ENCODE assay signal across 10 cellular contexts in the genomic region with DNA sequence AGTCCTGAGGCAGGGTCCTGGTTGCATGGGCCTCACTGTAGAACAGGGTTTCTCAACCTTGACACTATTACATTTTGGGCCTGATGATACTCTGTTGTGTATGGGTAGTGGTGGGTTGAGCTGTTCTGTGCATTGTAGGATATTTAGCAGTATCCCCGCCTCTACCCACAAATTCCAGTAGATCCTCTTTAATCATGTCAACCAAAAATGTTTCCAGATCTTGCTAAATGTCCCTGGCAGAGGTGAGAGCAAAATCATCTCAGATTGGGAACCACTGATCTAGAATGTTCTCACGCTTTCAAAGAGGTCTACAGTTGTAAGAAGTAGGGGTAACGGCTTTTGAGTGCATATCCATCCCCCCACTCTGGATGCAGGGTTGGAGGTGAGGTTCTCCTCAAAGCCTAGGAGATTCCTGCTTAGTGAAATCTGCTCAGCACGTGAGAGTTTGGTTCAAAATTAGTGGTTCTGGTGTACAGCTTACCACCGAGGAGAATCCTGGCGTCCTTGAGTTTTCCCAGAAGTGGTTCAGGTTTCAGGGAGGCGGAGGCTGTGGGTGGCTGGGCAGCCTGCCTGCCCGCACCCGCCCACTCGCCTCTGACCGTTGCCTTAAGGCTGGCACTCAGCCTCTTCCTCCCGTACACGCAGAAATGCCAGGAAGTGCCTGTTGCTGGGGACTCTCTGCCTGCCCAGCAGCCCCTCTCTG. TPM values are rescaled to one million over a fixed set of nuclear protein-coding genes. Genes with fewer than 3 reads are reported as not detected.
A peak's percentile ranks its signal among the peaks of the same experiment; 100 is the strongest.
DNase-seq lines count a peak whose midpoint lies in the region; ATAC-seq, FAIRE-seq and TF ChIP-seq lines count a peak whose summit lies in the region.
"Had no signal": no experiment of that assay in that cellular context is flagged by ENCODE, and none has a peak within 500 bp of the region (broad histone marks: within the 10 kb centered on the region; RNA-seq: fewer than 3 reads in every experiment).

No MANE protein-coding gene starts in this region.

- no CpG with 5 or more reads among the region's 13 CpGs for WGBS in H9 (ENCODE audit: extremely low coverage, insufficient read length, low lambda C conversion rate)
- WGBS in small intestine, 3 donors, result 45 to 68% (median 45%) methylated on average over 13 of the region's 13 CpGs

- intact Hi-C loops in left ventricle myocardium inferior (cut with micrococcal nuclease), result no loop called here

- H3K4me3 ChIP-seq in left ventricle myocardium inferior, result peak overlapping the region; percentile 33
- no peak overlapping the region for H3K4me3 ChIP-seq in small intestine (ENCODE audit: low read depth in 1 of 2, low read length in 2 of 2)

- H3K4me3 Mint-ChIP-seq in H9, result no peak overlapping the region

- no peak overlapping the region for H2BK120ac ChIP-seq in H9 (ENCODE audit: low read depth, low read length, poor library complexity, severe bottlenecking)

- peaks cover 2 to 16% (median 5%) of the 10 kb centered on the region in 3 experiments; a peak in 6 of 7 replicates for H3K36me3 Mint-ChIP-seq in H9 (ENCODE audit: insufficient read depth in 1 of 3, low read depth in 3 of 3)

- no peaks in the 10 kb centered on the region for H3K27me3 Mint-ChIP-seq in H9 (ENCODE audit: low read depth)

- no peaks in the 10 kb centered on the region for H3K9me3 ChIP-seq in H9 (ENCODE audit: control insufficient read depth, low read depth, low read length)
- H3K9me3 ChIP-seq in left ventricle myocardium inferior (replicated peaks), result no peaks in the 10 kb centered on the region
- H3K9me3 ChIP-seq in small intestine (ENCODE audit: control insufficient read depth, low read depth), result no peaks in the 10 kb centered on the region

- peaks cover 0 to 8% of the 10 kb centered on the region in 2 experiments; a peak in 2 of 5 replicates for H3K9me3 Mint-ChIP-seq in H9

- no peak for TF ChIP-seq CTCF in H9 (conservative IDR thresholded peaks at IDR 0.05)
- TF ChIP-seq CTCF in left ventricle myocardium inferior (IDR thresholded peaks at IDR 0.05; ENCODE audit: borderline replicate concordance), result no peak

- peaks cover 7% of the 10 kb centered on the region for H3K23me2 ChIP-seq in H9 (ENCODE audit: insufficient read length, low read depth, low read length, poor library complexity, severe bottlenecking)

- H3K4me1 ChIP-seq in H9 (ENCODE audit: insufficient read depth, low read length) (peaks cover 12% of the 10 kb centered on the region), left ventricle myocardium inferior (peaks cover 80% of the 10 kb centered on the region), small intestine (ENCODE audit: control insufficient read depth in 2 of 2, insufficient read depth in 1 of 2, low read depth in 1 of 2, low read length in 1 of 2) (peaks cover 0 to 2% of the 10 kb centered on the region in 2 donors)

- peaks cover 43 to 44% of the 10 kb centered on the region in 2 experiments for H3K4me1 Mint-ChIP-seq in H9

- peaks cover 13% of the 10 kb centered on the region for H3K79me1 ChIP-seq in H9 (ENCODE audit: insufficient read depth, low read depth, low read length, poor library complexity, severe bottlenecking)

- no peak overlapping the region; a peak in 1 of 7 replicates for H3K27ac Mint-ChIP-seq in H9

- no peak overlapping the region for H3K4ac ChIP-seq in H9 (ENCODE audit: low read depth, low read length)

- H2BK15ac ChIP-seq in H9 (ENCODE audit: low read depth, low read length), result no peak overlapping the region

- peaks cover 69% of the 10 kb centered on the region for H3K79me2 ChIP-seq in H9 (ENCODE audit: insufficient read depth, low read length)

- no peak overlapping the region for H4K91ac ChIP-seq in H9 (ENCODE audit: insufficient read length, low read depth, low read length)

- H4K20me1 ChIP-seq in H9 (ENCODE audit: control insufficient read depth, insufficient read depth, insufficient read length), result no peaks in the 10 kb centered on the region

- no peak overlapping the region for H3K9ac ChIP-seq in H9 (ENCODE audit: extremely low read depth, insufficient read length, low read length)

- no peak for ATAC-seq in GM18870 (IDR thresholded peaks at IDR 0.05; ENCODE audit: unreplicated experiment)
- ATAC-seq in GM18505 (IDR thresholded peaks at IDR 0.05; ENCODE audit: unreplicated experiment), result no peak

- H3K14ac ChIP-seq in H9 (ENCODE audit: insufficient read depth, low read length), result peak overlapping the region; percentile 16; the same call in 1 of the 2 replicates

- no peak for FAIRE-seq in small intestine (lab: Jason Lieb, UNC)

- no peak overlapping the region for H2BK12ac ChIP-seq in H9 (ENCODE audit: insufficient read length, low read depth, low read length)

- no peak for TF ChIP-seq POLR2A in GM18505 (IDR thresholded peaks at IDR 0.05; ENCODE audit: borderline replicate concordance, extremely low read depth, insufficient read depth, insufficient read length)

- no peak overlapping the region for H2BK5ac ChIP-seq in H9 (ENCODE audit: insufficient read length, low read length)

- H3K18ac ChIP-seq in H9 (ENCODE audit: insufficient read length, low read depth, low read length), result no peak overlapping the region

- no peak overlapping the region for H4K5ac ChIP-seq in H9 (ENCODE audit: insufficient read length, low read depth, low read length)

- H3K23ac ChIP-seq in H9 (ENCODE audit: insufficient read length, low read depth, low read length), result no peak overlapping the region

- H4K8ac ChIP-seq in H9 (replicated peaks; ENCODE audit: insufficient read length, low read depth, low read length), result no peak overlapping the region

- no peak overlapping the region for H2AK5ac ChIP-seq in H9 (ENCODE audit: insufficient read length, low read length)

- no peak overlapping the region for H2BK20ac ChIP-seq in H9 (ENCODE audit: low read depth, low read length, poor library complexity, severe bottlenecking)

- no peak overlapping the region for H3K56ac ChIP-seq in H9 (ENCODE audit: insufficient read length, low read depth, low read length)

- H3K36me3 ChIP-seq in left ventricle myocardium inferior, result no peaks in the 10 kb centered on the region
- H3K36me3 ChIP-seq in small intestine (ENCODE audit: control insufficient read depth in 2 of 2, insufficient read depth in 2 of 2, low read length in 2 of 2), result no peaks in the 10 kb centered on the region

- H2AFZ ChIP-seq in H9 (ENCODE audit: low read length), result no peak overlapping the region

- DNase-seq in H9, result no peak
- DNase-seq in amniotic epithelial cell (ENCODE audit: low read depth), result peak; percentile 73
- no peak for DNase-seq in left ventricle myocardium inferior
- peak; percentile 16 for DNase-seq in small intestine
- DNase-seq in T-helper 1 cell, result no peak
- DNase-seq in germinal center (ENCODE audit: low spot score), result no peak
- DNase-seq: GOT3, KBM-7 had no signal

- no peak overlapping the region for H3K27ac ChIP-seq in H9 (ENCODE audit: insufficient read length, low read depth, low read length)
- peak overlapping the region; percentile 74 for H3K27ac ChIP-seq in left ventricle myocardium inferior (replicated peaks)
- no peak overlapping the region for H3K27ac ChIP-seq in small intestine (ENCODE audit: low read depth in 1 of 2, low read length in 1 of 2)

- no peak overlapping the region for H3K4me2 ChIP-seq in H9 (ENCODE audit: insufficient read depth, insufficient read length, low read length)

- no peak overlapping the region for H3T11ph ChIP-seq in H9 (ENCODE audit: low read length)

- no peaks in the 10 kb centered on the region for H3K27me3 ChIP-seq in H9 (ENCODE audit: insufficient read depth, low read length)
- no peaks in the 10 kb centered on the region for H3K27me3 ChIP-seq in left ventricle myocardium inferior (ENCODE audit: low read depth)
- no peaks in the 10 kb centered on the region for H3K27me3 ChIP-seq in small intestine (ENCODE audit: control insufficient read depth in 2 of 2, insufficient read depth in 2 of 2, low read length in 2 of 2)

RNA-seq across cellular contexts. Expression of gene ACVR2B, which starts 5.3 kb away (rescaled TPM):
- 99.9 and 105 TPM in 2 replicates for total RNA-seq in H9 (2021)
- 5.5 TPM for total RNA-seq in left ventricle myocardium inferior
- polyA plus RNA-seq in small intestine, result 1 to 10 TPM in 1 of 3 donors, under 1 TPM in 2; 0.22 to 1.5 (median 0.81) TPM

RNA-seq across cellular contexts. Expression of gene EXOG, which starts 37.2 kb away (rescaled TPM):
- total RNA-seq in H9 (2021) (14.1 and 15.0 TPM in 2 replicates), left ventricle myocardium inferior (27.9 TPM)
- 1 to 10 TPM; 1.3 to 4.5 (median 3.0) TPM for polyA plus RNA-seq in small intestine

Comparison
In these comparisons a context has a peak if more than half of its experiments do, and no peak if none do; other contexts are left out.
1. DNase-seq: peak in amniotic epithelial cell (single experiment) and small intestine (single experiment); none in H9 (single experiment), left ventricle myocardium inferior (single experiment), T-helper 1 cell (0 of 5) and germinal center (single experiment).
2. RNA of gene ACVR2B, which starts 5.3 kb away (total RNA-seq): 99.9 to 105 TPM in H9; 5.5 TPM in left ventricle myocardium inferior (single experiment); every median in the first group is over 10 times any median in the second.